8 cellular contexts compared by ENCODE assay signal in the genomic region with DNA sequence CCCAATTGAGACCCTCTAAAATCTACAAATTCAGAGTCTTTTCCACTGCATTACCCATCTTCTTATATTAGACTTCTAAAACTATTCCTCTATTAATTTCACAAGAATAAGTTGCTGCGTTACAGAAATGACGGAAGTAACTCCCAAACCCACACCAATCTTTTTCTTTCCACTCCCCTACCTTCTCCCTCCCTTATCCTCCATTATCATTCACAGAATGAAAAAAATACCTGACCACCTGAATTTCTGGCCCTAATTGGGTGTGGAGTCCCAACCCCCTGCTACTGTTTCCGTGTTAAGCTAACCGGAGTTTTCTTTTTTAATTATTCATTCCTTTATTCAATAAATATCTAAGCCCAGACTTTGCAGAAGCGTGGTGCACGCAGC. TPM values are rescaled to one million over a fixed set of nuclear protein-coding genes. Genes with fewer than 3 reads are reported as not detected.
A peak's percentile ranks its signal among the peaks of the same experiment; 100 is the strongest.
DNase-seq lines count a peak whose midpoint lies in the region; ATAC-seq, FAIRE-seq and TF ChIP-seq lines count a peak whose summit lies in the region.

No MANE protein-coding gene starts in this region.

- H3K27me3 ChIP-seq in GM06990 (replicated peaks; ENCODE audit: control insufficient read depth, insufficient read depth, low read length) (no peaks in the 10 kb centered on the region), Panc1 (ENCODE audit: control insufficient read depth, insufficient read depth, low read length) (no peaks in the 10 kb centered on the region), endothelial cell of umbilical vein (ENCODE audit: control insufficient read depth in 2 of 2, insufficient read depth in 2 of 2, low read length in 2 of 2) (no peaks in the 10 kb centered on the region), neural progenitor cell (peaks cover 6% of the 10 kb centered on the region)

- no peak for DNase-seq in GM06990 (ENCODE audit: extremely low read depth, insufficient read length)
- peak; percentile 35 for DNase-seq in HEK293T (ENCODE audit: extremely low spot score)
- no peak for DNase-seq in Panc1 (ENCODE audit: low read depth, low spot score)
- DNase-seq in endothelial cell of umbilical vein (ENCODE audit: low read depth, low spot score), result no peak
- no peak for DNase-seq in neural progenitor cell (ENCODE audit: low spot score)
- DNase-seq in DMS 273 treated with DMSO at 0.1 percent for 48 hours (lab: John Stamatoyannopoulos, UW), result no peak
- no peak for DNase-seq in 8988T

- TF ChIP-seq POLR2A in endothelial cell of umbilical vein (IDR thresholded peaks at IDR 0.05; ENCODE audit: low read depth, low read length), result no peak

- peak overlapping the region; percentile 96 for H3K4me3 Mint-ChIP-seq in neural progenitor cell

- H3K4me3 ChIP-seq in GM06990 (replicated peaks; ENCODE audit: low read depth, low read length) (peak overlapping the region; percentile 79), Panc1 (ENCODE audit: low read depth in 2 of 2, low read length in 2 of 2) (peak overlapping the region; percentile 92 to 95), endothelial cell of umbilical vein (replicated peaks in 1 of 3; ENCODE audit: insufficient read depth in 1 of 3, low read depth in 1 of 3, low read length in 3 of 3) (peak overlapping the region; percentile 60 to 92 (median 83)), neural progenitor cell (peak overlapping the region; percentile 89)

- peak overlapping the region; percentile 96 for H3K4me2 ChIP-seq in endothelial cell of umbilical vein (ENCODE audit: insufficient read depth, low read length)
- peak overlapping the region; percentile 92 for H3K4me2 ChIP-seq in neural progenitor cell

- in situ Hi-C loops in Panc1 (cut with HindIII; ENCODE audit: low pct_unique_long_range_greater_than_20kb, low sequenced_read_pairs), result no loop called here

- H3F3A ChIP-seq in neural progenitor cell (ENCODE audit: low read depth), result no peaks in the 10 kb centered on the region

- no peaks in the 10 kb centered on the region for H3K9me1 ChIP-seq in endothelial cell of umbilical vein (replicated peaks; ENCODE audit: control insufficient read depth, extremely low read depth, insufficient read depth, low read length)

- H4K20me1 ChIP-seq in endothelial cell of umbilical vein (replicated peaks; ENCODE audit: control insufficient read depth, extremely low read depth, insufficient read depth, low read length) (no peaks in the 10 kb centered on the region), neural progenitor cell (ENCODE audit: low read depth) (peaks cover 38% of the 10 kb centered on the region)

- H3K4me1 ChIP-seq in Panc1 (ENCODE audit: control insufficient read depth, insufficient read depth, low read length) (no peaks in the 10 kb centered on the region; the same call in 1 of the 2 replicates), endothelial cell of umbilical vein (ENCODE audit: control insufficient read depth, extremely low read depth, insufficient read depth, low read length) (peaks cover 15% of the 10 kb centered on the region), neural progenitor cell (peaks cover 10% of the 10 kb centered on the region)

- dilution Hi-C loops in endothelial cell of umbilical vein (cut with MboI; ENCODE audit: extremely low pct_ligation_motif_present, low sequenced_read_pairs), result no loop called here

- H3K27ac ChIP-seq in Panc1 (ENCODE audit: low read length), result peak overlapping the region; percentile 87
- peak overlapping the region; percentile 71 for H3K27ac ChIP-seq in endothelial cell of umbilical vein (ENCODE audit: insufficient read depth, low read depth, low read length)
- peak overlapping the region; percentile 78 for H3K27ac ChIP-seq in neural progenitor cell

- peak overlapping the region; percentile 90 for H3K9ac ChIP-seq in endothelial cell of umbilical vein (replicated peaks; ENCODE audit: extremely low read depth, insufficient read depth, low read length)
- peak overlapping the region; percentile 89 for H3K9ac ChIP-seq in neural progenitor cell

- H3K79me2 ChIP-seq in endothelial cell of umbilical vein (ENCODE audit: control insufficient read depth, insufficient read depth, low read length) (peaks cover 50% of the 10 kb centered on the region), neural progenitor cell (ENCODE audit: low read depth) (peaks cover 56% of the 10 kb centered on the region)

- POLR2A ChIA-PET in HEK293T (lab: Yijun Ruan, JAX), result interaction anchor here (0.7 to 1.5 kb wide), 10 partner anchors 9 to 118 kb away, joined by 3 to 8 read pairs (median 4); partner anchors contain the start of genes ELP2 and SLC39A6
- POLR2A ChIA-PET in Panc1 (lab: Charles Lee), result no interaction called here
- POLR2A ChIA-PET in endothelial cell of umbilical vein (lab: Charles Lee), result no interaction called here

- intact Hi-C loops in Panc1 (cut with micrococcal nuclease; ENCODE audit: unreplicated experiment), result no loop called here
- intact Hi-C loops in endothelial cell of umbilical vein (cut with micrococcal nuclease), result loop anchor here (1.0 to 5.0 kb wide), 4 partner anchors 14 to 121 kb away; partner anchors contain the start of genes ELP2, MOCOS and SLC39A6

- H3K27me3 Mint-ChIP-seq in neural progenitor cell (ENCODE audit: insufficient read depth, low read depth), result peaks cover 2% of the 10 kb centered on the region

- peaks cover 14% of the 10 kb centered on the region for H3K9me3 Mint-ChIP-seq in neural progenitor cell

- H3K36me3 Mint-ChIP-seq in neural progenitor cell, result peaks cover 22% of the 10 kb centered on the region

- H3K9me3 ChIP-seq in Panc1 (ENCODE audit: control insufficient read depth, insufficient read depth, low read depth, low read length) (no peaks in the 10 kb centered on the region), endothelial cell of umbilical vein (replicated peaks; ENCODE audit: control insufficient read depth, insufficient read depth, low read length) (no peaks in the 10 kb centered on the region), neural progenitor cell (ENCODE audit: low read depth) (no peaks in the 10 kb centered on the region)

- H2AFZ ChIP-seq in endothelial cell of umbilical vein (ENCODE audit: low read depth, low read length) (peak overlapping the region; percentile 58), neural progenitor cell (replicated peaks) (peak overlapping the region; percentile 60)

- ATAC-seq in Panc1 (no peak), GM18861 (IDR thresholded peaks at IDR 0.05; ENCODE audit: unreplicated experiment) (no peak)

- peak; percentile 4 for FAIRE-seq in endothelial cell of umbilical vein (lab: Jason Lieb, UNC)

- BruUV-seq in Panc1 (replicated peaks; lab: Mats Ljungman, UMichigan) (no TSS peak), endothelial cell of umbilical vein (replicated peaks; lab: Mats Ljungman, UMichigan) (no TSS peak)

- TF ChIP-seq CTCF in GM06990 (IDR thresholded peaks at IDR 0.05; ENCODE audit: insufficient read depth, low read length, poor library complexity, severe bottlenecking), result no peak
- no peak for TF ChIP-seq CTCF in Panc1 (IDR thresholded peaks at IDR 0.05)
- TF ChIP-seq CTCF in endothelial cell of umbilical vein (IDR thresholded peaks at IDR 0.05; ENCODE audit: extremely low read depth in 1 of 2, insufficient read depth in 1 of 2, low read depth in 1 of 2, low read length in 2 of 2), result no peak
- no peak for TF ChIP-seq CTCF in neural progenitor cell (IDR thresholded peaks at IDR 0.05)

- H3K4me1 Mint-ChIP-seq in neural progenitor cell, result peaks cover 19% of the 10 kb centered on the region

- CTCF ChIA-PET in HEK293T (lab: Yijun Ruan, JAX) (no interaction called here), Panc1 (lab: Charles Lee) (no interaction called here), endothelial cell of umbilical vein (lab: Charles Lee) (interaction anchor here (0.9 to 1.4 kb wide), 6 partner anchors 10 to 310 kb away, joined by 4 to 7 read pairs (median 6); no protein-coding TSS in a partner anchor)

- peak overlapping the region; percentile 85 for H3K27ac Mint-ChIP-seq in neural progenitor cell

- H3K36me3 ChIP-seq in GM06990 (ENCODE audit: control insufficient read depth, insufficient read depth, low read length) (peaks cover 2% of the 10 kb centered on the region; the same call in 1 of the 2 replicates), Panc1 (ENCODE audit: control insufficient read depth, insufficient read depth, low read length) (peaks cover 5% of the 10 kb centered on the region; the same call in 1 of the 2 replicates), endothelial cell of umbilical vein (ENCODE audit: control insufficient read depth in 2 of 2, extremely low read depth in 1 of 2, insufficient read depth in 2 of 2, low read length in 2 of 2) (no peaks in the 10 kb centered on the region), neural progenitor cell (no peaks in the 10 kb centered on the region)

TF ChIP-seq in HEK293T, 16 proteins besides CTCF, POLR2A, EP300 and RAD21 (continues in another document):
- TF ChIP-seq FOXA1 (IDR thresholded peaks at IDR 0.05) (no peak), NFRKB (IDR thresholded peaks at IDR 0.05) (no peak), FOXM1 (IDR thresholded peaks at IDR 0.05; ENCODE audit: borderline replicate concordance) (no peak), CTBP1 (IDR thresholded peaks at IDR 0.05; ENCODE audit: borderline replicate concordance) (no peak), ELF4 (IDR thresholded peaks at IDR 0.05) (no peak), LEF1 (IDR thresholded peaks at IDR 0.05; ENCODE audit: borderline replicate concordance) (no peak), SP1 (IDR thresholded peaks at IDR 0.05) (no peak), TARDBP (IDR thresholded peaks at IDR 0.05) (no peak)

TF ChIP-seq in endothelial cell of umbilical vein, 7 proteins besides CTCF, POLR2A, EP300 and RAD21 (continues in another document):
- TF ChIP-seq FOS (IDR thresholded peaks at IDR 0.05; ENCODE audit: borderline replicate concordance, insufficient read depth, low read length) (no peak), MYC (IDR thresholded peaks at IDR 0.05; ENCODE audit: low read depth, low read length) (no peak), EZH2 (IDR thresholded peaks at IDR 0.05; ENCODE audit: borderline replicate concordance, low read depth, low read length, severe bottlenecking) (no peak)
- TF ChIP-seq, protein P1, sequence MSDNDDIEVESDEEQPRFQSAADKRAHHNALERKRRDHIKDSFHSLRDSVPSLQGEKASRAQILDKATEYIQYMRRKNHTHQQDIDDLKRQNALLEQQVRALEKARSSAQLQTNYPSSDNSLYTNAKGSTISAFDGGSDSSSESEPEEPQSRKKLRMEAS (IDR thresholded peaks at IDR 0.05; ENCODE audit: insufficient read depth, insufficient read length), result no peak

RNA-seq across cellular contexts. Expression of gene RPRD1A, which starts 0.6 kb away (rescaled TPM):
- total RNA-seq in Panc1 (2021; ENCODE audit: unreplicated experiment), result 44.0 TPM
- polyA plus RNA-seq in Panc1 (2012; ENCODE audit: insufficient read length), result 40.6 TPM
- total RNA-seq in endothelial cell of umbilical vein, result 47.4 and 50.7 TPM in 2 replicates
- polyA plus RNA-seq in endothelial cell of umbilical vein, result 11.7 and 13.5 TPM in 2 replicates
- 15.8 and 16.6 TPM in 2 replicates for polyA plus RNA-seq in endothelial cell of umbilical vein (2011; cell fraction: cytosol; rRNA removed)
- polyA plus RNA-seq in endothelial cell of umbilical vein (2011; cell fraction: nucleus; rRNA removed), result 45.0 and 74.5 TPM in 2 replicates
- polyA plus RNA-seq in endothelial cell of umbilical vein (2012), result 29.8 and 39.3 TPM in 2 replicates
- polyA minus RNA-seq in endothelial cell of umbilical vein, result 26.8 and 30.2 TPM in 2 replicates
- 42.0 TPM for polyA minus RNA-seq in endothelial cell of umbilical vein (2011; cell fraction: cytosol; rRNA and poly(A)+ RNA removed)
- polyA minus RNA-seq in endothelial cell of umbilical vein (2011; cell fraction: nucleus; rRNA and poly(A)+ RNA removed), result 93.5 and 98.1 TPM in 2 replicates
- 151 and 198 TPM in 2 replicates for total RNA-seq in neural progenitor cell (ENCODE audit: low replicate concordance)
